Comparison of ENCODE assay signal across 1 cellular context in genomic region chr2:37201766-37202165, GRCh38.
TF ChIP-seq lines count a peak whose summit lies in the region.

No MANE protein-coding gene starts in this region.

TF ChIP-seq in SK-N-SH treated with all-trans-retinoic acid at 6 μM for 48 hours, 23 proteins besides CTCF, POLR2A, EP300 and RAD21 (continued from another document):
- TF ChIP-seq PATZ1 (CRISPR knock-in tag; IDR thresholded peaks at IDR 0.05; ENCODE audit: borderline replicate concordance) = no peak
- no peak for TF ChIP-seq PPARA (CRISPR knock-in tag; IDR thresholded peaks at IDR 0.05; ENCODE audit: borderline replicate concordance)
